ENCODE assay signal across 8 cellular contexts in the genomic region with DNA sequence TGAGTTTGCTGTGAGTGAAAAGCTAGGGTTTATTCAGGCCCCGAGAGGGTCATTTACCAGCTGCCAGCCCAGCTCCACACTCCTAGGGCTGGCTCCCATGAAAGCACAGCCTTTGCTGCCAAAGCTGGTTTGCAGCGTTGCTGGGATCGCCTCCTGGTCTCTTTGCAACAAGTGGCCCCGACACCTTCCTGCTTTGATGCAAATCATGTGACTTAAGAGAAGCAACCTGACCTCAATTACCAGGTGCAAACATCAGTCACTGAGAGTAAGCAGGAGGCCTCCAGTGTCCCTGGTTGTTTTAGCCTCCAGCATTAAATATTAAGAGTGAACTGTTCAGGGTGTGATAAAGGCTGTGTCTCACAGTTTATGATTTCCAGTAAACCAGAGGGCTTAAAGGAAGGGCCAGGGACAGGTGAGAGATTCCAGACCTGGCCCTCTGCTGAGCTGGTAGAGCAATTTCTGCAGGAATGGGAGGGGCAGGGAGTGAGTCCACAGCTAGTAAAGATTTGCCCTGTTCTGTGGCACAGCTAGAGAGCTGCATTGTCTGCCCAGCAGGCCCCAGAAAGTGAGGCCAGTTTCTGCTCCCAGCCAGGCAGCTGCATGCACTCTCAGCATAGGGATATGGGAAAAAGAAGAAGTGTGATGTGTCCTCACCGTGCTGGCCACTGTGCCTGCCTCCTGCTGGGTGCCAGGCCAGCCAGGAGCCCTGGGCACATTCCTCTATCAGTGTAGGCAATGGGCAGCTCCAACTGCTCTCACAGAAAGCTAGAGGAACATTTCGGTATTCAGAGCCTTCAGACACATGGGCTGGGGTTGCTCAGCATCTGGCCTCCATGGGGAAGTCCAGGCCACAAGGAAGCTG. TPM values are rescaled to one million over a fixed set of nuclear protein-coding genes. Genes with fewer than 3 reads are reported as not detected.
DNase-seq lines count a peak whose midpoint lies in the region; ATAC-seq and TF ChIP-seq lines count a peak whose summit lies in the region.

No MANE protein-coding gene starts in this region.

- no peaks in the 10 kb centered on the region for H3K9me2 ChIP-seq in Loucy (replicated peaks; ENCODE audit: low read depth, low read length)

- H3K4me1 Mint-ChIP-seq in T-helper 2 cell treated with Interferon-gamma antibody and Interleukin-4, amounts not matched to agents 5 μg/mL and 100 μg/mL, for 36 hours (ENCODE audit: low read depth), result peaks cover 88% of the 10 kb centered on the region
- peaks cover 48% of the 10 kb centered on the region for H3K4me1 Mint-ChIP-seq in MCF 10A (ENCODE audit: insufficient read depth, unreplicated experiment)

- TF ChIP-seq CTCF in DND-41 (IDR thresholded peaks at IDR 0.05; ENCODE audit: borderline replicate concordance, extremely low read depth, low read length, poor library complexity, severe bottlenecking) (no peak), Loucy (conservative IDR thresholded peaks at IDR 0.05; ENCODE audit: low read length) (no peak), MCF 10A (IDR thresholded peaks at IDR 0.05; ENCODE audit: unreplicated experiment) (no peak), mucosa of descending colon (IDR thresholded peaks at IDR 0.05) (no peak), upper lobe of right lung (IDR thresholded peaks at IDR 0.05) (no peak)

- peak overlapping the region; percentile 52 for H3K4me2 ChIP-seq in DND-41 (ENCODE audit: insufficient read depth, low read length)
- H3K4me2 ChIP-seq in Loucy (ENCODE audit: low read depth, low read length, poor library complexity, severe bottlenecking), result peak overlapping the region; percentile 98

- peak overlapping the region; percentile 63 for H3K4me3 Mint-ChIP-seq in T-helper 2 cell treated with Interferon-gamma antibody and Interleukin-4, amounts not matched to agents 5 μg/mL and 100 μg/mL, for 36 hours
- H3K4me3 Mint-ChIP-seq in MCF 10A (ENCODE audit: unreplicated experiment), result no peak overlapping the region

- H3K36me3 ChIP-seq in DND-41 (ENCODE audit: insufficient read depth, low read length) (peaks cover 96% of the 10 kb centered on the region), Loucy (ENCODE audit: insufficient read depth, low read length) (peaks cover 6% of the 10 kb centered on the region; the same call in 1 of the 2 replicates), mucosa of descending colon (ENCODE audit: low read depth) (no peaks in the 10 kb centered on the region), upper lobe of right lung (no peaks in the 10 kb centered on the region)

- ATAC-seq in DND-41 (ENCODE audit: insufficient read depth, low read depth) (peak; percentile 11), mucosa of descending colon (peak; percentile 69), upper lobe of right lung (peak; percentile 65), HG02623 (IDR thresholded peaks at IDR 0.05; ENCODE audit: unreplicated experiment) (no peak), HG03457 (IDR thresholded peaks at IDR 0.05; ENCODE audit: unreplicated experiment) (no peak)

- DNase-seq in DND-41, result peak; percentile 63
- DNase-seq in T-helper 2 cell treated with Interferon-gamma antibody and Interleukin-4, amounts not matched to agents 5 μg/mL and 100 μg/mL, for 36 hours (ENCODE audit: low spot score), result no peak
- peak; percentile 55 for DNase-seq in MCF 10A (ENCODE audit: unreplicated experiment)
- peak; percentile 75 to 81 (median 80) for DNase-seq in mucosa of descending colon
- DNase-seq in upper lobe of right lung, result peak; percentile 76

- H4K20me1 ChIP-seq in DND-41 (ENCODE audit: insufficient read depth, low read length) (peaks cover 54% of the 10 kb centered on the region), Loucy (ENCODE audit: insufficient read depth, low read length, poor library complexity, severe bottlenecking) (no peaks in the 10 kb centered on the region)

- POLR2A ChIA-PET in MCF 10A (lab: Yijun Ruan, JAX), result interaction anchor here (0.6 to 7.7 kb wide), 15 partner anchors 9 to 201 kb away, joined by 3 to 67 read pairs (median 5); a partner anchor contains a TSS

- no peaks in the 10 kb centered on the region for H3K27me3 Mint-ChIP-seq in T-helper 2 cell treated with Interferon-gamma antibody and Interleukin-4, amounts not matched to agents 5 μg/mL and 100 μg/mL, for 36 hours (ENCODE audit: low read depth)
- no peaks in the 10 kb centered on the region for H3K27me3 Mint-ChIP-seq in MCF 10A (ENCODE audit: insufficient read depth, unreplicated experiment)

- H3K27ac ChIP-seq in DND-41 (ENCODE audit: low read length) (peak overlapping the region; percentile 99), upper lobe of right lung (peak overlapping the region; percentile 94)

- H3K9me3 ChIP-seq in DND-41 (ENCODE audit: insufficient read depth, low read length, severe bottlenecking) (no peaks in the 10 kb centered on the region), Loucy (ENCODE audit: insufficient read depth, low read depth, low read length) (no peaks in the 10 kb centered on the region), mucosa of descending colon (no peaks in the 10 kb centered on the region), upper lobe of right lung (no peaks in the 10 kb centered on the region)

- peaks cover 3% of the 10 kb centered on the region; the same call in 1 of the 2 replicates for H3F3A ChIP-seq in Loucy (ENCODE audit: low read depth)

- no TSS peak for BruUV-seq in MCF 10A (replicated peaks; lab: Mats Ljungman, UMichigan)

- H3K9ac ChIP-seq in DND-41 (ENCODE audit: low read depth, low read length) (peak overlapping the region; percentile 98), Loucy (ENCODE audit: low read depth, low read length, poor library complexity, severe bottlenecking) (peak overlapping the region; percentile 100)

- H3K27me3 ChIP-seq in DND-41 (ENCODE audit: insufficient read depth, low read length, poor library complexity) (no peaks in the 10 kb centered on the region), Loucy (ENCODE audit: insufficient read depth, low read length, poor library complexity, severe bottlenecking) (no peaks in the 10 kb centered on the region), upper lobe of right lung (no peaks in the 10 kb centered on the region)

- peak overlapping the region; percentile 87 for H3K27ac Mint-ChIP-seq in T-helper 2 cell treated with Interferon-gamma antibody and Interleukin-4, amounts not matched to agents 5 μg/mL and 100 μg/mL, for 36 hours
- H3K27ac Mint-ChIP-seq in MCF 10A (ENCODE audit: low read depth, unreplicated experiment), result peak overlapping the region; percentile 68

- intact Hi-C loops in MCF 10A (cut with micrococcal nuclease), result no loop called here
- intact Hi-C loops in mucosa of descending colon (cut with DNase I, micrococcal nuclease), result loop anchor here (5.0 to 10.0 kb wide), 3 partner anchors 40 to 70 kb away; a partner anchor contains a TSS
- intact Hi-C loops in upper lobe of right lung (cut with DNase I), result no loop called here

- peak overlapping the region in 1 of 2 experiments; percentile 5; a peak in 2 of 4 replicates for H3K4me3 ChIP-seq in DND-41 (ENCODE audit: low read depth in 1 of 2, low read length in 2 of 2)
- H3K4me3 ChIP-seq in Loucy (ENCODE audit: low read length, poor library complexity, severe bottlenecking), result peak overlapping the region; percentile 93
- no peak overlapping the region for H3K4me3 ChIP-seq in mucosa of descending colon
- peak overlapping the region; percentile 31 for H3K4me3 ChIP-seq in upper lobe of right lung

- CTCF ChIA-PET in MCF 10A (lab: Yijun Ruan, JAX), result interaction anchor here (0.5 to 4.0 kb wide), 11 partner anchors 9 to 73 kb away, joined by 3 to 19 read pairs (median 4); a partner anchor contains a TSS

- H3K79me2 ChIP-seq in DND-41 (ENCODE audit: insufficient read depth, low read length) (peaks cover 100% of the 10 kb centered on the region), Loucy (ENCODE audit: insufficient read depth, low read length) (peaks cover 95% of the 10 kb centered on the region)

- H3K36me3 Mint-ChIP-seq in T-helper 2 cell treated with Interferon-gamma antibody and Interleukin-4, amounts not matched to agents 5 μg/mL and 100 μg/mL, for 36 hours (ENCODE audit: low read depth), result peaks cover 62% of the 10 kb centered on the region
- peaks cover 9% of the 10 kb centered on the region for H3K36me3 Mint-ChIP-seq in MCF 10A (ENCODE audit: insufficient read depth, unreplicated experiment)

- H3K4me1 ChIP-seq in DND-41 (ENCODE audit: insufficient read depth, low read length) (peaks cover 100% of the 10 kb centered on the region), Loucy (ENCODE audit: insufficient read depth, low read length, poor library complexity, severe bottlenecking) (peaks cover 91% of the 10 kb centered on the region), mucosa of descending colon (ENCODE audit: low read depth) (peaks cover 92% of the 10 kb centered on the region), upper lobe of right lung (peaks cover 98% of the 10 kb centered on the region)

- H2AFZ ChIP-seq in DND-41 (ENCODE audit: low read depth, low read length), result no peak overlapping the region
- no peak overlapping the region for H2AFZ ChIP-seq in Loucy (ENCODE audit: low read length)

- no peaks in the 10 kb centered on the region for H3K9me3 Mint-ChIP-seq in T-helper 2 cell treated with Interferon-gamma antibody and Interleukin-4, amounts not matched to agents 5 μg/mL and 100 μg/mL, for 36 hours
- H3K9me3 Mint-ChIP-seq in MCF 10A (ENCODE audit: unreplicated experiment), result no peaks in the 10 kb centered on the region

RNA-seq across cellular contexts. Expression of a gene that starts 58.0 kb away (rescaled TPM):
- total RNA-seq in MCF 10A (2022) (122 and 167 TPM in 2 replicates), mucosa of descending colon (10 to 100 TPM; 27.9 to 95.4 (median 29.4) TPM), upper lobe of right lung (10.2 TPM)

Comparison
In these comparisons a context has a peak if more than half of its experiments do, and no peak if none do; other contexts are left out.
1. ATAC-seq: peak in DND-41 (single experiment), mucosa of descending colon (single experiment) and upper lobe of right lung (single experiment); none in HG02623 (single experiment) and HG03457 (single experiment).
2. intact Hi-C loops: an anchor here in mucosa of descending colon (5.0 to 10.0 kb wide); none called in MCF 10A and upper lobe of right lung.